ENCODE assay signal across 28 cellular contexts in genomic region chr10:77228559-77228958, GRCh38.
A peak's percentile ranks its signal among the peaks of the same experiment; 100 is the strongest.
DNase-seq lines count a peak whose midpoint lies in the region; ATAC-seq and TF ChIP-seq lines count a peak whose summit lies in the region.
"Had no signal": no experiment of that assay in that cellular context is flagged by ENCODE, and none has a peak within 500 bp of the region (broad histone marks: within the 10 kb centered on the region; RNA-seq: fewer than 3 reads in every experiment).

No MANE protein-coding gene starts in this region.

- intact Hi-C loops in sigmoid colon (cut with DNase I) = no loop called here
- intact Hi-C loops in sciatic nerve (cut with DNase I) = no loop called here

- peaks cover 0 to 4% (median 0%) of the 10 kb centered on the region in 4 donors for H3K36me3 ChIP-seq in sigmoid colon
- H3K36me3 ChIP-seq: cardiac muscle cell, gastroesophageal sphincter, lower lobe of right lung, right lobe of liver, tibial nerve had no signal

- H3K4me1 ChIP-seq in sigmoid colon = peaks cover 0 to 59% (median 43%) of the 10 kb centered on the region in 4 donors
- H3K4me1 ChIP-seq: lower lobe of right lung, parathyroid adenoma, tibial nerve had no signal

- no peak overlapping the region for H3K4me3 ChIP-seq in sigmoid colon
- H3K4me3 ChIP-seq: cardiac muscle cell, gastroesophageal sphincter, GM12878, lower lobe of right lung, mucosa of descending colon, right lobe of liver, tibial nerve had no signal

- ATAC-seq in sciatic nerve (no peak), HG02763 (IDR thresholded peaks at IDR 0.05; ENCODE audit: unreplicated experiment) (no peak)
- ATAC-seq: CD8-positive, alpha-beta T cell; gastroesophageal sphincter; GM12878; lower lobe of right lung; mucosa of descending colon; stimulated activated naive CD8-positive, alpha-beta T cell treated with anti-CD3 and anti-CD28 coated beads, Interleukin-15, Interleukin-2, amounts not matched to agents 100 U/mL and 50 U/mL, for 24 hours had no signal

- no peaks in the 10 kb centered on the region for H3K27me3 ChIP-seq in sigmoid colon
- H3K27me3 ChIP-seq: cardiac muscle cell, gastroesophageal sphincter, right lobe of liver, tibial nerve had no signal

- 82 to 91% methylated on average over 5 of the region's 5 CpGs for WGBS in sigmoid colon, 2 donors

- H3K9me3 ChIP-seq in sigmoid colon = no peaks in the 10 kb centered on the region
- H3K9me3 ChIP-seq: gastroesophageal sphincter, lower lobe of right lung, mucosa of descending colon, right lobe of liver, tibial nerve had no signal

- peak overlapping the region; percentile 45 for H3K27ac ChIP-seq in VCaP
- peak overlapping the region in 3 of 4 donors; percentile 69 to 87 (median 81) for H3K27ac ChIP-seq in sigmoid colon
- H3K27ac ChIP-seq: cardiac muscle cell, lower lobe of right lung, parathyroid adenoma, right lobe of liver, tibial nerve had no signal

- DNase-seq in NCI-H146 (lab: John Stamatoyannopoulos, UW) (peak; percentile 46), NCI-H146 treated with DMSO at 0.1 percent for 48 hours (lab: John Stamatoyannopoulos, UW; ENCODE audit: unreplicated experiment) (no peak), NCI-H2029 (lab: John Stamatoyannopoulos, UW) (peak; percentile 79), sigmoid colon (no peak), AG20443 (ENCODE audit: low spot score) (no peak), sciatic nerve (ENCODE audit: low spot score) (no peak)
- DNase-seq: activated CD4-positive, alpha-beta T cell treated with anti-CD3 and anti-CD28 coated beads, Interleukin-2, amount 50 U/mL, for 1 hour; activated naive CD4-positive, alpha-beta T cell treated with anti-CD3 and anti-CD28 coated beads, Interleukin-2, amount 10 ng/mL, durations not matched to agents 7 days and 5 days; amygdala; CD8-positive, alpha-beta T cell; H7; hypothalamus; KBM-7; lower lobe of right lung; MM.1S; mucosa of descending colon; NCI-H187 treated with DMSO at 0.1 percent for 48 hours; NCI-H82; OCI-M1; right lobe of liver; stimulated activated naive CD8-positive, alpha-beta T cell treated with anti-CD3 and anti-CD28 coated beads, Interleukin-15, Interleukin-2, amounts not matched to agents 100 U/mL and 50 U/mL, for 24 hours had no signal

- TF ChIP-seq CTCF in VCaP (conservative IDR thresholded peaks at IDR 0.05) (no peak), sigmoid colon (IDR thresholded peaks at IDR 0.05) (no peak)

- TF ChIP-seq POLR2A in sigmoid colon (IDR thresholded peaks at IDR 0.05) = no peak

- no peak for TF ChIP-seq EP300 in sigmoid colon (IDR thresholded peaks at IDR 0.05)

Comparison
In these comparisons a context has a peak if more than half of its experiments do, and no peak if none do; other contexts are left out.
1. DNase-seq: peak in NCI-H146 (single experiment) and NCI-H2029 (single experiment); none in NCI-H146 treated with DMSO at 0.1 percent for 48 hours (single experiment), sigmoid colon (single experiment), AG20443 (single experiment) and sciatic nerve (single experiment).